In the genomic region with DNA sequence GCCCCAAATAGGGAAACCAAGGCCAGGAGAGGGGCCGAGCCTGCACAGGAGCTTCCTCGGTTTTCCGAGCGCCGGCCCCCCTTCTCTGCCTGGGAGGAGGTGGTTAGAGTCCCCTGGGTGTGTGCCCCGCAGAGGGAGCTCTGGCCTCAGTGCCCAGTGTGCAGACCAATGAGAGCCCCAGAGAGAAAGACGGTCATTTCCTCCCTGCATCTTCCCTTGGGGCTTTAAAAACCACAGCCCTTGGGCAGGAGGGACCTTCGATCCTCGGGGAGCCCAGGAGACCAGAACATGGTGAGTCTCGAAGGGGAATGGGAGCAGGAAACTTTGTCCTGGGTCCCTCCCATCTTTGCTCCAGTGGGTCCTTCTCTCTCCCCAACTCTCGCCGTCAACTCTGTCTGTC, we compare ENCODE assay signal across 13 cellular contexts. TPM values are rescaled to one million over a fixed set of nuclear protein-coding genes. Genes with fewer than 3 reads are reported as not detected.
DNase-seq lines count a peak whose midpoint lies in the region; ATAC-seq, FAIRE-seq and TF ChIP-seq lines count a peak whose summit lies in the region.
"Had no signal": no experiment of that assay in that cellular context is flagged by ENCODE, and none has a peak within 500 bp of the region (broad histone marks: within the 10 kb centered on the region; RNA-seq: fewer than 3 reads in every experiment).

A gene (plus strand): TSS at position 254 of the 400 bp plus-strand sequence. CDS start 35 bp downstream, at position 289.

- peak within 1 kb of the TSS; percentile 80 for H2AFZ ChIP-seq in HepG2 (ENCODE audit: low read length)

- no peaks in the 10 kb centered on the region for H3K9me3 Mint-ChIP-seq in stimulated activated naive B cell treated with anti-CD40 and anti-IgM and Interleukin-4, amounts not matched to agents 10 μg/mL and 1 μg/mL and 100 μg/mL, for 72 hours
- H3K9me3 Mint-ChIP-seq: activated T-cell treated with anti-CD3 and anti-CD28 coated beads, Interleukin-2, amount 50 U/mL, for 72 hours had no signal

- peaks cover 0 to 14% of the 10 kb centered on the region in 2 donors for H3K4me1 ChIP-seq in adrenal gland (replicated peaks in 1 of 2)
- H3K4me1 ChIP-seq in HepG2 (ENCODE audit: insufficient read depth, low read length) = peaks cover 61% of the 10 kb centered on the region

- H3K27ac ChIP-seq in adrenal gland (peak within 1 kb of the TSS in 4 of 5 donors; percentile 26 to 73 (median 50)), HepG2 (ENCODE audit: extremely low read length, insufficient read depth, low read length) (no peak within 1 kb of the TSS)

- TF ChIP-seq POLR2A in adrenal gland (IDR thresholded peaks at IDR 0.05) (peak in 1 of 2 donors; percentile 18), HepG2 (IDR thresholded peaks at IDR 0.05; ENCODE audit: insufficient read depth in 1 of 2, low read depth in 2 of 2, low read length in 2 of 2) (no peak)

- no peak within 1 kb of the TSS for H3K4me3 Mint-ChIP-seq in stimulated activated naive B cell treated with anti-CD40 and anti-IgM and Interleukin-4, amounts not matched to agents 10 μg/mL and 1 μg/mL and 100 μg/mL, for 72 hours
- H3K4me3 Mint-ChIP-seq: activated T-cell treated with anti-CD3 and anti-CD28 coated beads, Interleukin-2, amount 50 U/mL, for 72 hours; CD4-positive, CD25-positive, alpha-beta regulatory T cell had no signal

- peak within 1 kb of the TSS; percentile 73 for H3K4me2 ChIP-seq in HepG2 (ENCODE audit: low read depth, low read length)

- POLR2A ChIA-PET in HepG2 (lab: Yijun Ruan, JAX) = interaction anchor here (1.4 kb wide), 1 partner anchor 39 kb away, joined by 7 read pairs; a partner anchor contains a TSS

- CTCF ChIA-PET in HepG2 (lab: Yijun Ruan, JAX; ENCODE audit: low intra/inter-chr PET ratio, low total read pairs) = no interaction called here

- ATAC-seq in HepG2 (peak; percentile 43; the same call in 2 of the 3 replicates), GM19328 (IDR thresholded peaks at IDR 0.05; ENCODE audit: unreplicated experiment) (no peak)
- no peak for ATAC-seq in stimulated activated naive B cell treated with anti-CD40 and anti-IgM and Interleukin-4, amounts not matched to agents 10 μg/mL and 1 μg/mL and 100 μg/mL, for 72 hours (replicated peaks)
- no peak for ATAC-seq in activated CD4-positive, CD25-positive, alpha-beta regulatory T cell treated with anti-CD3 and anti-CD28 coated beads, Interleukin-2, amount 50 U/mL, for 24 hours
- ATAC-seq: activated T-cell treated with anti-CD3 and anti-CD28 coated beads, Interleukin-2, amount 50 U/mL, for 72 hours had no signal

- peak within 1 kb of the TSS; percentile 27 for H3K27ac Mint-ChIP-seq in stimulated activated naive B cell treated with anti-CD40 and anti-IgM and Interleukin-4, amounts not matched to agents 10 μg/mL and 1 μg/mL and 100 μg/mL, for 72 hours
- H3K27ac Mint-ChIP-seq: activated T-cell treated with anti-CD3 and anti-CD28 coated beads, Interleukin-2, amount 50 U/mL, for 72 hours; CD4-positive, CD25-positive, alpha-beta regulatory T cell had no signal

- H3K36me3 ChIP-seq in adrenal gland (replicated peaks in 1 of 2) (no peaks in the 10 kb centered on the region), HepG2 (replicated peaks in 1 of 2; ENCODE audit: control insufficient read depth in 1 of 2, insufficient read depth in 2 of 2, low read length in 2 of 2) (no peaks in the 10 kb centered on the region)
- H3K36me3 ChIP-seq: esophagus squamous epithelium had no signal

- H3K27me3 Mint-ChIP-seq in stimulated activated naive B cell treated with anti-CD40 and anti-IgM and Interleukin-4, amounts not matched to agents 10 μg/mL and 1 μg/mL and 100 μg/mL, for 72 hours = peaks cover 39 to 74% of the 10 kb centered on the region in 2 donors

- peaks cover 0 to 3% of the 10 kb centered on the region in 2 donors for H3K36me3 Mint-ChIP-seq in stimulated activated naive B cell treated with anti-CD40 and anti-IgM and Interleukin-4, amounts not matched to agents 10 μg/mL and 1 μg/mL and 100 μg/mL, for 72 hours
- H3K36me3 Mint-ChIP-seq: CD4-positive, CD25-positive, alpha-beta regulatory T cell had no signal

- BruUV-seq in HepG2 (replicated peaks; lab: Mats Ljungman, UMichigan) = no TSS peak

- peak within 1 kb of the TSS; percentile 26; the same call in 1 of the 2 replicates for H3K9ac ChIP-seq in HepG2 (ENCODE audit: insufficient read depth, low read depth, low read length)

- no peak for TF ChIP-seq EP300 in HepG2 (IDR thresholded peaks at IDR 0.05; ENCODE audit: low read depth in 2 of 2, low read length in 2 of 2)
- no peak for TF ChIP-seq EP300 in HepG2 (CRISPR knock-in tag; IDR thresholded peaks at IDR 0.05; ENCODE audit: borderline replicate concordance)

- no peaks in the 10 kb centered on the region for H4K20me1 ChIP-seq in HepG2 (ENCODE audit: insufficient read depth, low read length)

- in situ Hi-C loops in HepG2 (cut with HindIII; ENCODE audit: extremely low pct_ligation_motif_present, low pct_unique_long_range_greater_than_20kb) = no loop called here

- TF ChIP-seq RAD21 in HepG2 (CRISPR knock-in tag; IDR thresholded peaks at IDR 0.05) = no peak

- peaks cover 6 to 7% of the 10 kb centered on the region in 2 donors for H3K4me1 Mint-ChIP-seq in stimulated activated naive B cell treated with anti-CD40 and anti-IgM and Interleukin-4, amounts not matched to agents 10 μg/mL and 1 μg/mL and 100 μg/mL, for 72 hours

- TF ChIP-seq CTCF in GM12874 (IDR thresholded peaks at IDR 0.05; ENCODE audit: insufficient read depth, low read depth, low read length) = 0 out of 2 replicates have a peak, but pooled peaks have one; percentile 11
- TF ChIP-seq CTCF in adrenal gland (IDR thresholded peaks at IDR 0.05) = no peak
- peak; percentile 69 for TF ChIP-seq CTCF in HepG2 (CRISPR knock-in tag; IDR thresholded peaks at IDR 0.05)

- H3K4me3 ChIP-seq in adrenal gland = peak within 1 kb of the TSS in 1 of 4 donors; percentile 42
- H3K4me3 ChIP-seq in HepG2 (replicated peaks in 1 of 3; ENCODE audit: insufficient read depth in 1 of 3, low read depth in 2 of 3, low read length in 3 of 3) = peak within 1 kb of the TSS in 1 of 3 experiments; percentile 48; a peak in 1 of 6 replicates

- no peaks in the 10 kb centered on the region for H3K27me3 ChIP-seq in adrenal gland
- 0 out of 5 replicates have a peak, but pooled peaks cover 0 to 1% of the 10 kb centered on the region in 2 experiments for H3K27me3 ChIP-seq in HepG2 (ENCODE audit: control insufficient read depth in 1 of 2, insufficient read depth in 2 of 2, low read length in 2 of 2)

- peak in 3 of 7 donors; percentile 37 to 51 (median 44) for DNase-seq in adrenal gland
- no peak for DNase-seq in HepG2 (ENCODE audit: low spot score)
- DNase-seq in stimulated activated naive B cell treated with anti-CD40 and anti-IgM and Interleukin-4, amounts not matched to agents 10 μg/mL and 1 μg/mL and 100 μg/mL, for 72 hours = no peak
- no peak for DNase-seq in NCI-H226
- no peak for DNase-seq in activated T-cell treated with anti-CD3 and anti-CD28 coated beads, Interleukin-2, amount 50 U/mL, for 1 hour
- DNase-seq: activated T-cell treated with anti-CD3 and anti-CD28 coated beads, Interleukin-2, amount 50 U/mL, for 72 hours; CD4-positive, CD25-positive, alpha-beta regulatory T cell; esophagus squamous epithelium; NCI-H2029 had no signal

- H3K9me3 ChIP-seq in adrenal gland (replicated peaks in 1 of 3) = no peaks in the 10 kb centered on the region
- no peaks in the 10 kb centered on the region for H3K9me3 ChIP-seq in HepG2 (ENCODE audit: low read length)
- H3K9me3 ChIP-seq: esophagus squamous epithelium had no signal

- 46 to 54% (median 49%) methylated on average over 12 of the region's 12 CpGs for whole genome bisulfite sequencing in adrenal gland, 4 donors
- WGBS in HepG2 (ENCODE audit: low lambda C conversion rate) = 1% methylated on average over 12 of the region's 12 CpGs

- intact Hi-C loops in adrenal gland (cut with DNase I) = no loop called here
- intact Hi-C loops in HepG2 (cut with micrococcal nuclease; ENCODE audit: unreplicated experiment) = no loop called here

- H3K79me2 ChIP-seq in HepG2 (ENCODE audit: insufficient read depth, low read length) = no peaks in the 10 kb centered on the region

- no peak for FAIRE-seq in HepG2 (lab: Jason Lieb, UNC)
- FAIRE-seq: islet of Langerhans had no signal

TF ChIP-seq in HepG2, 621 proteins besides CTCF, POLR2A, EP300 and RAD21 (continues in another document):
- TF ChIP-seq ZNF230 (CRISPR knock-in tag; IDR thresholded peaks at IDR 0.05) = no peak

RNA-seq across cellular contexts. Expression of the gene that starts here (rescaled TPM):
- total RNA-seq in adrenal gland (10 to 100 TPM in 7 of 8 donors, under 1 TPM in 1; 0.91 to 34.8 (median 20.1) TPM), HepG2 (2016; rRNA removed; fragmentation: Illumina TruSeq; extraction: Trizol) (0.07 TPM in 1 of 2 replicates, not detected in the other)
- polyA plus RNA-seq in adrenal gland (1 to 10 TPM; 3.2 to 7.9 (median 3.9) TPM), HepG2 (2011; rRNA removed) (1.6 and 3.9 TPM in 2 replicates)
- total RNA-seq in HepG2 (2016; cell fraction: cytosol; rRNA removed; fragmentation: Illumina TruSeq; extraction: Trizol; ENCODE audit: low read depth) = 0.71 TPM in 1 of 2 replicates, not detected in the other
- 0.15 TPM in 1 of 2 replicates, not detected in the other for total RNA-seq in HepG2 (2016; cell fraction: insoluble cytoplasmic fraction; rRNA removed; fragmentation: Illumina TruSeq; extraction: Trizol)
- total RNA-seq in HepG2 (2016; cell fraction: membrane; rRNA removed; fragmentation: Illumina TruSeq; extraction: Trizol) = 0.07 TPM in 1 of 2 replicates, not detected in the other
- total RNA-seq in HepG2 (2016; cell fraction: nucleus; rRNA removed; fragmentation: Illumina TruSeq; extraction: Trizol) = not detected in 2 replicates
- polyA plus RNA-seq in HepG2 (2011; cell fraction: cytosol; rRNA removed) = 0.85 and 2.3 TPM in 2 replicates
- 0.59 and 1.6 TPM in 2 replicates for polyA plus RNA-seq in HepG2 (2011; cell fraction: nucleus; rRNA removed)
- 4.2 and 10.7 TPM in 2 replicates for polyA plus RNA-seq in HepG2 (2012)
- not detected in 2 replicates for polyA plus RNA-seq in HepG2 (2016; cell fraction: cytosol; fragmentation: Illumina TruSeq; extraction: Trizol; ENCODE audit: low read depth)
- 0.44 TPM in 1 of 2 replicates, not detected in the other for polyA plus RNA-seq in HepG2 (2016; cell fraction: insoluble cytoplasmic fraction; fragmentation: Illumina TruSeq; extraction: Trizol; ENCODE audit: low read depth)
- 0.09 TPM in 1 of 2 replicates, not detected in the other for polyA plus RNA-seq in HepG2 (2016; cell fraction: membrane; fragmentation: Illumina TruSeq; extraction: Trizol; ENCODE audit: low read depth)
- 0.45 and 1.1 TPM in 2 replicates for polyA plus RNA-seq in HepG2 (2016; cell fraction: nucleus; fragmentation: Illumina TruSeq; extraction: Trizol; ENCODE audit: insufficient read depth, low read depth)
- polyA minus RNA-seq in HepG2 (2011; rRNA and poly(A)+ RNA removed; ENCODE audit: low replicate concordance) = 2.5 and 3.0 TPM in 2 replicates
- polyA minus RNA-seq in HepG2 (2011; cell fraction: cytosol; rRNA and poly(A)+ RNA removed) = 1.8 and 2.6 TPM in 2 replicates
- 0.39 and 0.75 TPM in 2 replicates for polyA minus RNA-seq in HepG2 (2011; cell fraction: nucleus; rRNA and poly(A)+ RNA removed)

Comparison
In these comparisons a context has a peak if more than half of its experiments do, and no peak if none do; other contexts are left out.
1. CTCF ChIP-seq: peak in GM12874 (single experiment) and HepG2 (single experiment); none in adrenal gland (0 of 6).